8 cellular contexts compared by ENCODE assay signal in genomic region chr16:74998481-74999207, GRCh38. TPM values are rescaled to one million over a fixed set of nuclear protein-coding genes. Genes with fewer than 3 reads are reported as not detected.
DNase-seq lines count a peak whose midpoint lies in the region; ATAC-seq and TF ChIP-seq lines count a peak whose summit lies in the region.

Gene ZNRF1 (plus strand): TSS chr16:74999024. CDS start chr16:74999672, 648 bp downstream.

- CTCF ChIA-PET in activated naive CD4-positive, alpha-beta T cell treated with anti-CD3 and anti-CD28 coated beads, Interleukin-2, amount 10 ng/mL, durations not matched to agents 7 days and 5 days (lab: Charles Lee), result interaction anchor here (0.7 to 6.2 kb wide), 17 partner anchors 10 to 123 kb away, joined by 3 to 135 read pairs (median 5); partner anchors contain the start of gene WDR59

- peak within 1 kb of the TSS; percentile 83 for H3K4me3 Mint-ChIP-seq in activated naive CD4-positive, alpha-beta T cell treated with anti-CD3 and anti-CD28 coated beads, Interleukin-2, amount 10 ng/mL, durations not matched to agents 7 days and 5 days

- peaks cover 32% of the 10 kb centered on the region for H4K20me1 ChIP-seq in osteoblast (ENCODE audit: insufficient read depth, low read length)

- intact Hi-C loops in testis (cut with DNase I; ENCODE audit: low total_unique reads), result loop anchor here (2.0 kb wide), 1 partner anchor 112 kb away; no protein-coding TSS in a partner anchor

- ATAC-seq in GM21619 (IDR thresholded peaks at IDR 0.05; ENCODE audit: unreplicated experiment), result peak; percentile 58

- H2AFZ ChIP-seq in osteoblast (ENCODE audit: low read length), result peak within 1 kb of the TSS; percentile 83

- H3K4me3 ChIP-seq in SK-N-MC (peak within 1 kb of the TSS; percentile 78), osteoblast (ENCODE audit: insufficient read depth, low read length) (peak within 1 kb of the TSS; percentile 84), testis (peak within 1 kb of the TSS; percentile 86 to 89)

- peaks cover 2% of the 10 kb centered on the region for H3K36me3 Mint-ChIP-seq in activated naive CD4-positive, alpha-beta T cell treated with anti-CD3 and anti-CD28 coated beads, Interleukin-2, amount 10 ng/mL, durations not matched to agents 7 days and 5 days

- H3K27me3 Mint-ChIP-seq in activated naive CD4-positive, alpha-beta T cell treated with anti-CD3 and anti-CD28 coated beads, Interleukin-2, amount 10 ng/mL, durations not matched to agents 7 days and 5 days, result peaks cover 31% of the 10 kb centered on the region

- H3K4me1 ChIP-seq in osteoblast (ENCODE audit: insufficient read depth, low read length), result peaks cover 16% of the 10 kb centered on the region
- H3K4me1 ChIP-seq in testis, result peaks cover 25% of the 10 kb centered on the region

- H3K4me2 ChIP-seq in osteoblast (ENCODE audit: insufficient read depth, low read length), result peak within 1 kb of the TSS; percentile 100

- TF ChIP-seq CTCF in osteoblast (IDR thresholded peaks at IDR 0.05; ENCODE audit: extremely low read depth, low read depth, low read length) (peak; percentile 78), testis (IDR thresholded peaks at IDR 0.05) (peak; percentile 79 to 85 (median 83))

- WGBS in testis, 2 donors, result 0% methylated on average over 16 to 57 of the region's 71 CpGs

- peaks cover 20% of the 10 kb centered on the region for H3K4me1 Mint-ChIP-seq in activated naive CD4-positive, alpha-beta T cell treated with anti-CD3 and anti-CD28 coated beads, Interleukin-2, amount 10 ng/mL, durations not matched to agents 7 days and 5 days

- peak within 1 kb of the TSS; percentile 82 for H3K27ac Mint-ChIP-seq in activated naive CD4-positive, alpha-beta T cell treated with anti-CD3 and anti-CD28 coated beads, Interleukin-2, amount 10 ng/mL, durations not matched to agents 7 days and 5 days

- H3K9me3 ChIP-seq in SK-N-MC (ENCODE audit: low read depth, low read length), result no peaks in the 10 kb centered on the region
- H3K9me3 ChIP-seq in osteoblast (ENCODE audit: low read depth, low read length), result no peaks in the 10 kb centered on the region
- no peaks in the 10 kb centered on the region for H3K9me3 ChIP-seq in testis

- peak; percentile 80 for DNase-seq in Daoy (ENCODE audit: low read depth)
- DNase-seq in KG1 (lab: John Stamatoyannopoulos, UW), result peak; percentile 72
- DNase-seq in SK-N-MC (ENCODE audit: low read depth, low spot score), result no peak
- peak; percentile 85 for DNase-seq in activated naive CD4-positive, alpha-beta T cell treated with anti-CD3 and anti-CD28 coated beads, Interleukin-2, amount 10 ng/mL, durations not matched to agents 7 days and 5 days
- no peak for DNase-seq in glomerular endothelial cell (ENCODE audit: extremely low read depth, low read depth, low spot score)
- peak; percentile 99 for DNase-seq in osteoblast (ENCODE audit: insufficient read length, low spot score, missing footprints)
- peak; percentile 83 for DNase-seq in testis

- H3K9ac ChIP-seq in SK-N-MC (ENCODE audit: insufficient read length), result peak within 1 kb of the TSS; percentile 69

- no peak for TF ChIP-seq POLR2A in testis (IDR thresholded peaks at IDR 0.05)

- no peaks in the 10 kb centered on the region for H3K9me3 Mint-ChIP-seq in activated naive CD4-positive, alpha-beta T cell treated with anti-CD3 and anti-CD28 coated beads, Interleukin-2, amount 10 ng/mL, durations not matched to agents 7 days and 5 days

- H3K27me3 ChIP-seq in osteoblast (ENCODE audit: insufficient read depth, low read length) (peaks cover 1% of the 10 kb centered on the region), testis (no peaks in the 10 kb centered on the region)

- H3K27ac ChIP-seq in SK-N-MC (no peak within 1 kb of the TSS), osteoblast (ENCODE audit: low read depth, low read length) (peak within 1 kb of the TSS; percentile 59), testis (peak within 1 kb of the TSS; percentile 83 to 88)

- H3K79me2 ChIP-seq in osteoblast (ENCODE audit: insufficient read depth, low read length), result peaks cover 43% of the 10 kb centered on the region

- no peaks in the 10 kb centered on the region for H3K36me3 ChIP-seq in SK-N-MC (ENCODE audit: insufficient read depth, low read length)
- no peaks in the 10 kb centered on the region for H3K36me3 ChIP-seq in osteoblast (ENCODE audit: insufficient read depth, low read length)
- H3K36me3 ChIP-seq in testis (ENCODE audit: low read depth, missing control alignments), result no peaks in the 10 kb centered on the region

RNA-seq across cellular contexts. Expression of gene ZNRF1, which starts in this region (rescaled TPM):
- 17.5 and 21.9 TPM in 2 replicates for total RNA-seq in Daoy (2014; rRNA removed; shearing (Covaris generic))
- total RNA-seq in glomerular endothelial cell, result 39.3 and 50.2 TPM in 2 replicates
- total RNA-seq in osteoblast, result 19.9 and 20.6 TPM in 2 replicates
- total RNA-seq in testis, result 10 to 100 TPM; 90.4 to 93.0 TPM
- polyA plus RNA-seq in testis (ENCODE audit: insufficient read depth, low read depth, low replicate concordance), result 51.8 TPM

Comparison
In these comparisons a context has a peak if more than half of its experiments do, and no peak if none do; other contexts are left out.
1. DNase-seq: peak in Daoy (single experiment), KG1 (single experiment), activated naive CD4-positive, alpha-beta T cell treated with anti-CD3 and anti-CD28 coated beads, Interleukin-2, amount 10 ng/mL, durations not matched to agents 7 days and 5 days (single experiment), osteoblast (single experiment) and testis (single experiment); none in SK-N-MC (single experiment) and glomerular endothelial cell (single experiment).
2. Peak in every context shown above with its lines, with median percentiles within 50 percentile points of each other: H3K4me3 ChIP-seq.